In genomic region chr12:49489154-49489553, GRCh38 we compare ENCODE assay signal across 26 cellular contexts. TPM values are rescaled to one million over a fixed set of nuclear protein-coding genes. Genes with fewer than 3 reads are reported as not detected.
DNase-seq lines count a peak whose midpoint lies in the region; ATAC-seq, FAIRE-seq and TF ChIP-seq lines count a peak whose summit lies in the region.
"Had no signal": no experiment of that assay in that cellular context is flagged by ENCODE, and none has a peak within 500 bp of the region (broad histone marks: within the 10 kb centered on the region; RNA-seq: fewer than 3 reads in every experiment).

No MANE protein-coding gene starts in this region.

- in situ Hi-C loops in KBM-7 (cut with MboI; ENCODE audit: low pct_unique_long_range_greater_than_20kb, low sequenced_read_pairs) (no loop called here), GM23248 (cut with MboI) (no loop called here)

- no peak overlapping the region for H3K9ac ChIP-seq in keratinocyte (ENCODE audit: control insufficient read depth, extremely low read depth, insufficient read depth, low read length)
- no peak overlapping the region for H3K9ac ChIP-seq in GM23248

- H3K9me3 ChIP-seq in keratinocyte (ENCODE audit: control insufficient read depth, low read depth, low read length) (no peaks in the 10 kb centered on the region), GM23248 (ENCODE audit: low read depth) (no peaks in the 10 kb centered on the region)
- H3K9me3 ChIP-seq: A549, BE2C, MG63 had no signal

- H3K4me3 Mint-ChIP-seq in GM23338 (no peak overlapping the region), WTC11 (no peak overlapping the region)
- H3K4me3 Mint-ChIP-seq: CD14-positive monocyte, H9 had no signal

- no peak for TF ChIP-seq CTCF in GM23338 (conservative IDR thresholded peaks at IDR 0.05; ENCODE audit: low read depth in 2 of 2)
- no peak for TF ChIP-seq CTCF in WTC11 (IDR thresholded peaks at IDR 0.05)
- TF ChIP-seq CTCF in keratinocyte (optimal IDR thresholded peaks at IDR 0.05 in 1 of 3, IDR thresholded peaks at IDR 0.05 in 1 of 3, conservative IDR thresholded peaks at IDR 0.05 in 1 of 3; ENCODE audit: extremely low read depth in 1 of 3, insufficient read depth in 2 of 3, low read length in 3 of 3), result no peak

- H3K9me3 Mint-ChIP-seq in GM23338 (no peaks in the 10 kb centered on the region), WTC11 (no peaks in the 10 kb centered on the region)
- H3K9me3 Mint-ChIP-seq: H9 had no signal

- FAIRE-seq in keratinocyte (lab: Jason Lieb, UNC), result peak; percentile 5
- FAIRE-seq: A549, GM12892, GM19239 had no signal

- H3K4me3 ChIP-seq in GM23338 (no peak overlapping the region), keratinocyte (ENCODE audit: control insufficient read depth in 2 of 3, extremely low read depth in 1 of 3, insufficient read depth in 2 of 3, low read depth in 1 of 3, low read length in 3 of 3) (peak overlapping the region in 1 of 3 experiments; percentile 25), GM23248 (no peak overlapping the region)
- H3K4me3 ChIP-seq: A549, MG63 had no signal

- H3K36me3 Mint-ChIP-seq in GM23338 (ENCODE audit: low read depth) (peaks cover 9% of the 10 kb centered on the region; the same call in 1 of the 3 replicates), WTC11 (peaks cover 3% of the 10 kb centered on the region; the same call in 1 of the 2 replicates)

- CTCF ChIA-PET in WTC11 (lab: Charles Lee), result no interaction called here

- no peaks in the 10 kb centered on the region for H3K36me3 ChIP-seq in GM23338 (ENCODE audit: insufficient read depth)
- H3K36me3 ChIP-seq in keratinocyte (ENCODE audit: control insufficient read depth in 2 of 2, extremely low read depth in 1 of 2, insufficient read depth in 2 of 2, low read length in 2 of 2), result peaks cover 0 to 2% of the 10 kb centered on the region in 2 experiments
- H3K36me3 ChIP-seq in GM23248 (ENCODE audit: low read depth), result 0 out of 2 replicates have a peak, but pooled peaks cover 7% of the 10 kb centered on the region

- H3K9me1 ChIP-seq in keratinocyte (ENCODE audit: control insufficient read depth, extremely low read depth, insufficient read depth, low read length), result no peaks in the 10 kb centered on the region

- no peaks in the 10 kb centered on the region for H3F3A ChIP-seq in GM23338 (replicated peaks; ENCODE audit: low read depth)
- H3F3A ChIP-seq in GM23248 (ENCODE audit: insufficient read depth), result no peaks in the 10 kb centered on the region

- no peak for DNase-seq in GM23338 (ENCODE audit: low spot score)
- peak; percentile 13 for DNase-seq in LHCN-M2 (ENCODE audit: low read depth)
- DNase-seq in WTC11 (ENCODE audit: low spot score), result no peak
- DNase-seq in keratinocyte (ENCODE audit: low read depth, low spot score), result no peak
- DNase-seq in KBM-7, result no peak
- DNase-seq in GM23248, result no peak
- no peak for DNase-seq in activated CD4-positive, alpha-beta T cell treated with anti-CD3 and anti-CD28 coated beads, Interleukin-2, amount 50 U/mL, for 1 hour
- DNase-seq in NCI-H526 treated with DMSO at 0.1 percent for 48 hours (lab: John Stamatoyannopoulos, UW), result no peak
- DNase-seq: BE2C, Calu3, DMS79 treated with DMSO at 0.1 percent for 48 hours, H9, Kasumi-1, MG63, NCI-H1105 treated with DMSO at 0.1 percent for 48 hours, NCI-H146, NCI-H1930, NCI-H2107, SHP77 treated with DMSO at 0.1 percent for 48 hours, T-helper 2 cell had no signal

- 97 to 98% methylated on average over 3 of the region's 3 CpGs for WGBS in GM23248 (ENCODE audit: low coverage in 1 of 2, low lambda C conversion rate in 2 of 2, missing lambda C conversion rate in 2 of 2), 2 experiments

- H3K27ac Mint-ChIP-seq in GM23338 (no peak overlapping the region), WTC11 (peak overlapping the region; percentile 65; the same call in 1 of the 2 replicates)
- H3K27ac Mint-ChIP-seq: CD14-positive monocyte had no signal

- H3K79me2 ChIP-seq in GM23338 (replicated peaks; ENCODE audit: insufficient read depth), result no peaks in the 10 kb centered on the region
- no peaks in the 10 kb centered on the region for H3K79me2 ChIP-seq in keratinocyte (ENCODE audit: control insufficient read depth, insufficient read depth, low read length)
- H3K79me2 ChIP-seq in GM23248 (ENCODE audit: insufficient read depth), result no peaks in the 10 kb centered on the region

- peak overlapping the region; percentile 4; the same call in 1 of the 2 replicates for H3K27ac ChIP-seq in GM23338 (ENCODE audit: low read depth)
- peak overlapping the region; percentile 52 for H3K27ac ChIP-seq in keratinocyte (ENCODE audit: control insufficient read depth, insufficient read depth, low read length)
- no peak overlapping the region for H3K27ac ChIP-seq in GM23248
- H3K27ac ChIP-seq: A549, HL-60, RWPE1 had no signal

- ATAC-seq in GM23338 (no peak), WTC11 (no peak)

- no peaks in the 10 kb centered on the region for H4K20me1 ChIP-seq in GM23338 (replicated peaks; ENCODE audit: insufficient read depth)
- no peaks in the 10 kb centered on the region for H4K20me1 ChIP-seq in keratinocyte (ENCODE audit: control insufficient read depth, extremely low read depth, insufficient read depth, low read length)
- H4K20me1 ChIP-seq in GM23248 (ENCODE audit: insufficient read depth), result no peaks in the 10 kb centered on the region

- H3K4me1 Mint-ChIP-seq in GM23338 (peaks cover 30% of the 10 kb centered on the region), WTC11 (peaks cover 33% of the 10 kb centered on the region)
- H3K4me1 Mint-ChIP-seq: CD14-positive monocyte had no signal

- H3K27me3 ChIP-seq in GM23338 (ENCODE audit: insufficient read depth) (no peaks in the 10 kb centered on the region), keratinocyte (ENCODE audit: control insufficient read depth, extremely low read depth, insufficient read depth, low read length) (no peaks in the 10 kb centered on the region), GM23248 (replicated peaks; ENCODE audit: insufficient read depth) (no peaks in the 10 kb centered on the region)
- H3K27me3 ChIP-seq: BE2C, MG63 had no signal

- POLR2A ChIA-PET in WTC11 (lab: Charles Lee), result no interaction called here

- dilution Hi-C loops in keratinocyte (cut with MboI; ENCODE audit: extremely low pct_ligation_motif_present, low sequenced_read_pairs), result no loop called here

- H3K4me1 ChIP-seq in GM23338 (ENCODE audit: insufficient read depth) (peaks cover 21% of the 10 kb centered on the region), keratinocyte (ENCODE audit: control insufficient read depth, extremely low read depth, insufficient read depth, low read length) (peaks cover 43% of the 10 kb centered on the region), GM23248 (ENCODE audit: insufficient read depth) (peaks cover 5% of the 10 kb centered on the region)
- H3K4me1 ChIP-seq: BE2C had no signal

- no peaks in the 10 kb centered on the region for H3K9me2 ChIP-seq in GM23338 (ENCODE audit: insufficient read depth)
- no peaks in the 10 kb centered on the region for H3K9me2 ChIP-seq in GM23248 (ENCODE audit: insufficient read depth)

- H3K4me2 ChIP-seq in GM23338 (no peak overlapping the region; the same call in 1 of the 2 replicates), keratinocyte (ENCODE audit: control insufficient read depth, extremely low read depth, insufficient read depth, low read depth, low read length) (peak overlapping the region; percentile 14), GM23248 (ENCODE audit: unreplicated experiment) (no peak overlapping the region)
- H3K4me2 ChIP-seq: A549 had no signal

- H2AFZ ChIP-seq in GM23338 (no peak overlapping the region), keratinocyte (ENCODE audit: control insufficient read depth, low read length) (no peak overlapping the region), GM23248 (no peak overlapping the region)

- H3K27me3 Mint-ChIP-seq in GM23338 (ENCODE audit: insufficient read depth, low read depth, poor library complexity) (peaks cover 8% of the 10 kb centered on the region), WTC11 (ENCODE audit: low read depth) (no peaks in the 10 kb centered on the region)

TF ChIP-seq in WTC11, 78 proteins besides CTCF, POLR2A, EP300 and RAD21:
- no peak for TF ChIP-seq ZNF317 (CRISPR knock-in tag; IDR thresholded peaks at IDR 0.05; ENCODE audit: borderline replicate concordance, low read depth)
- TF ChIP-seq ZBTB43 (CRISPR knock-in tag; IDR thresholded peaks at IDR 0.05), result no peak

RNA-seq across cellular contexts. Expression of gene KCNH3, which starts 49.7 kb away (rescaled TPM):
- total RNA-seq in GM23338 (2014; rRNA removed; shearing (Covaris generic)), result 0.12 and 0.52 TPM in 2 replicates
- polyA plus RNA-seq in GM23338 (2016; fragmentation: Nextera tagmentation; extraction: Ambion mirVana), result 0.21 and 0.28 TPM in 2 replicates
- 0.11 TPM in 1 of 2 replicates, not detected in the other for total RNA-seq in LHCN-M2 (2014; rRNA removed)
- 0.07 TPM for polyA plus RNA-seq in LHCN-M2 (2012)
- total RNA-seq in WTC11 (2021), result 0.27 to 0.44 TPM (median 0.44 TPM) in 3 replicates
- polyA plus RNA-seq in keratinocyte, result 0.08 to 0.21 TPM (median 0.16 TPM) in 3 replicates
- polyA plus RNA-seq in keratinocyte (2011; ENCODE audit: low read depth), result not detected
- 0.06 and 0.23 TPM in 2 replicates for polyA plus RNA-seq in keratinocyte (2011; cell fraction: cytosol; rRNA removed)
- polyA plus RNA-seq in keratinocyte (2011; cell fraction: nucleus; rRNA removed), result 0.20 and 0.64 TPM in 2 replicates
- 0.30 and 0.57 TPM in 2 replicates for polyA plus RNA-seq in keratinocyte (2012; ENCODE audit: low replicate concordance)
- polyA minus RNA-seq in keratinocyte, result 0.03 to 0.23 TPM (median 0.23 TPM) in 3 replicates
- not detected for polyA minus RNA-seq in keratinocyte (2011; cell fraction: cytosol; rRNA and poly(A)+ RNA removed)
- polyA minus RNA-seq in keratinocyte (2011; cell fraction: nucleus; rRNA and poly(A)+ RNA removed), result 0.32 and 0.39 TPM in 2 replicates
- total RNA-seq in GM23248 (2014; rRNA removed; shearing (Covaris generic)), result not detected in 2 replicates
- polyA plus RNA-seq in GM23248 (2016; fragmentation: Nextera tagmentation; extraction: Ambion mirVana), result 0.09 and 0.10 TPM in 2 replicates
